ENCODE assay signal across 8 cellular contexts in the genomic region with DNA sequence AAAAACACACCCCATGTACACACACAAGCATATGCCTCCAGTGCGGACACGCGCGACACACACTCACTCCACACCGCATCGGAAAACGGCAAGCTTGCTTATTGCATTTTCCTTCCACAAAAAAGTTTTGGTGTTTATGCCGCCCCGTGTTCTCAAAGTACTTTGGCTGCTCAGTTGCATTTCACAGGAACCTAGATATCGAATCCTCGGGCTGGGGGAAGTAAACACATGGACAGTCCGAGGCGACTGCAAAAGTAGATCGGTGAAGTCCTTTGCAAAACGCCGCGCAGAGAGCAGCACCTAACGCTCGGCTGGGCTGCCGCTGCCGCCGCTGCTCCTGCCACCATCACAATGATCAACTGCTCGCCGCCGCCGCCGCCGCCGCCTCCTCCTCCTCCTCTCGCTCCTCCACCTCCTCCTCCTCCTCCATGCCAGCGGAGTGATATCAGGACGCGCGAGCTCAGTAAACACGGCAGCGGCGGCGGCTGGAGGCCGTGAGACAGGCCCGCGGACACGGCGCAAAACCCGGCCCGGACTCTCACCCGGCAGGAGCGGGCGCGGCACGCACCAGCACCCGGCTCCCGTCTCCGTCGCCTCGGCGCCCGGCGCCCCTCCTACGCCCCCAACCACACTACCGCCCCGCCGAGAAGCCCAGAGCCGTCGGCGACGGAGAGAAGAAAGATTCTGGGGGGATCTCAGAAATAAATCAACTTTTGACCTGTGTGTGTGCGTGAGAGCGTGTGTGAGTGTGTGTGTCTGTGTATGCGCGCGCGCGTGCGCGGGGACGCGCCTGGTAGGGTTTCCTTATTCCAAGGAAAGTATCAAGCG. TPM values are rescaled to one million over a fixed set of nuclear protein-coding genes. Genes with fewer than 3 reads are reported as not detected.
DNase-seq lines count a peak whose midpoint lies in the region; ATAC-seq and TF ChIP-seq lines count a peak whose summit lies in the region.

Gene MAML3 (minus strand): TSS at position 441 of the 828 bp plus-strand sequence. CDS start 857 bp downstream, outside the sequence.

- ATAC-seq in HG02798 (IDR thresholded peaks at IDR 0.05; ENCODE audit: poor library complexity, unreplicated experiment): peak; percentile 68
- peak; percentile 61 for ATAC-seq in T-helper 17 cell
- ATAC-seq in left cardiac atrium: peak; percentile 62 to 63

- H3K27ac Mint-ChIP-seq in T-helper 17 cell: peak within 1 kb of the TSS; percentile 67

- H3K9me3 ChIP-seq in DOHH2 (ENCODE audit: control insufficient read depth, insufficient read depth, low read length) (no peaks in the 10 kb centered on the region), T-helper 17 cell (ENCODE audit: control insufficient read depth, low read length, poor library complexity, severe bottlenecking) (no peaks in the 10 kb centered on the region), tibial nerve (no peaks in the 10 kb centered on the region)

- TF ChIP-seq CTCF in DOHH2 (IDR thresholded peaks at IDR 0.05; ENCODE audit: low read depth, low read length, poor library complexity, severe bottlenecking) (no peak), tibial nerve (IDR thresholded peaks at IDR 0.05) (peak in 3 of 5 experiments; percentile 5 to 63 (median 55))

- H4K20me1 ChIP-seq in DOHH2 (ENCODE audit: control insufficient read depth, insufficient read depth, low read depth, low read length): no peaks in the 10 kb centered on the region

- 0 to 1% methylated on average over 56 to 62 of the region's 78 CpGs for WGBS in tibial nerve, 2 donors

- DNase-seq in NCI-H187 treated with DMSO at 0.1 percent for 48 hours (lab: John Stamatoyannopoulos, UW) (peak; percentile 38), T-helper 17 cell (peak; percentile 61 to 71 (median 68)), amygdala (lab: John Stamatoyannopoulos, UW) (peak; percentile 53 to 92 (median 84)), left cardiac atrium (peak; percentile 96), posterior cingulate gyrus (peak; percentile 85 to 98 (median 92)), tibial nerve (ENCODE audit: low spot score in 2 of 2) (peak; percentile 89 to 90)

- peaks cover 25% of the 10 kb centered on the region for H3K79me2 ChIP-seq in DOHH2 (ENCODE audit: control insufficient read depth, low read length)

- TF ChIP-seq EP300 in tibial nerve (IDR thresholded peaks at IDR 0.05): peak in 1 of 2 donors; percentile 96

- no peaks in the 10 kb centered on the region for H3K9me2 ChIP-seq in DOHH2 (replicated peaks; ENCODE audit: control insufficient read depth, low read length)

- H3K27ac ChIP-seq in DOHH2 (ENCODE audit: low read depth, low read length) (peak within 1 kb of the TSS; percentile 92), tibial nerve (peak within 1 kb of the TSS; percentile 92 to 100 (median 95))

- H3K36me3 ChIP-seq in DOHH2 (ENCODE audit: control insufficient read depth, low read length) (0 out of 2 replicates have a peak, but pooled peaks cover 3% of the 10 kb centered on the region), tibial nerve (no peaks in the 10 kb centered on the region)

- no peaks in the 10 kb centered on the region for H3K36me3 Mint-ChIP-seq in T-helper 17 cell (ENCODE audit: low read depth)

- H3K27me3 ChIP-seq in DOHH2 (ENCODE audit: control insufficient read depth, low read length) (no peaks in the 10 kb centered on the region), tibial nerve (no peaks in the 10 kb centered on the region)

- intact Hi-C loops in left cardiac atrium (cut with DNase I): loop anchor here (1.0 to 10.0 kb wide), 5 partner anchors 95 to 422 kb away; no protein-coding TSS in a partner anchor
- intact Hi-C loops in posterior cingulate gyrus (cut with DNase I): loop anchor here (1.0 to 10.0 kb wide), 7 partner anchors 57 to 419 kb away; no protein-coding TSS in a partner anchor

- H3K4me1 Mint-ChIP-seq in T-helper 17 cell: peaks cover 20% of the 10 kb centered on the region

- TF ChIP-seq POLR2A in tibial nerve (IDR thresholded peaks at IDR 0.05): peak; percentile 57 to 77

- H3K4me2 ChIP-seq in DOHH2 (ENCODE audit: low read length): peak within 1 kb of the TSS; percentile 76

- peaks cover 54% of the 10 kb centered on the region for H3K4me1 ChIP-seq in DOHH2 (ENCODE audit: control insufficient read depth, low read length)
- H3K4me1 ChIP-seq in tibial nerve: peaks cover 0 to 23% (median 3%) of the 10 kb centered on the region in 4 donors

- no peaks in the 10 kb centered on the region for H3K27me3 Mint-ChIP-seq in T-helper 17 cell

- peaks cover 24% of the 10 kb centered on the region for H3F3A ChIP-seq in DOHH2 (ENCODE audit: control insufficient read depth, insufficient read depth)

- H3K4me3 Mint-ChIP-seq in T-helper 17 cell: peak within 1 kb of the TSS; percentile 93

- H3K4me3 ChIP-seq in DOHH2 (ENCODE audit: low read length) (peak within 1 kb of the TSS; percentile 85), tibial nerve (peak within 1 kb of the TSS; percentile 79 to 94 (median 80))

RNA-seq across cellular contexts. Expression of gene MAML3, which starts in this region (rescaled TPM):
- total RNA-seq in T-helper 17 cell (1 to 10 TPM; 1.1 to 4.2 TPM), left cardiac atrium (1 to 10 TPM; 2.6 to 3.0 TPM), tibial nerve (10 to 100 TPM in 1 of 4 donors, 1 to 10 TPM in 3; 8.6 to 10.5 (median 9.4) TPM)

Comparison
In these comparisons a context has a peak if more than half of its experiments do, and no peak if none do; other contexts are left out.
1. Peak in every context shown above with its lines: DNase-seq, ATAC-seq, H3K4me3 ChIP-seq and H3K27ac ChIP-seq.
2. DNase-seq: peak in every context shown above with its lines; median percentile 96 in left cardiac atrium; 92 in posterior cingulate gyrus; 90 in tibial nerve; 84 in amygdala; 68 in T-helper 17 cell; 38 in NCI-H187 treated with DMSO at 0.1 percent for 48 hours.